ENCODE assay signal across 1 cellular context in the genomic region with DNA sequence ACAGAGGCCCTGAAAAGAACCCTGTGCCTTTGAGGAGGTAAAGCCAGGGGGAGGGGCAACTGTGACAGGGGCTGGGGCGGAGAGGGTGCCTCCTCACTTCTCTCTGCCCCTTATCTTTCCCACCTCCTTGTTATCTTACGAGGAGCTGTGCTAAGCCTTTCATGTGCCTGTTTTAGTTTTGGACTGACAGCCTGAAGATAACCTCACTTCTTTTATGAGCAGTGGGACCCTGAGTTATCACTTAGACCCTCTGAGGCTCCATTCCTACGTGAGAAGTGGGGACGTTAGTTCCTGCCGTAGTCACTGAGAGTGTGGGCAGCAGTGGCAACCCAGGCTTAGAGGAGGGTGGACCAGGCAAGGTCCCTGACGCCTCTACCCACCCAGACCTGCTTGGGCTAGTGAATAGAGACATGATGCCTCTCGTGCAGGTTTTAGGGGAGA.
TF ChIP-seq lines count a peak whose summit lies in the region.

No MANE protein-coding gene starts in this region.

TF ChIP-seq in K562, 482 proteins besides CTCF, POLR2A, EP300 and RAD21 (continued from another document and continues in another):
- TF ChIP-seq ZNF407 (IDR thresholded peaks at IDR 0.05; ENCODE audit: low read depth) = no peak
- no peak for TF ChIP-seq POLR2B (IDR thresholded peaks at IDR 0.05; ENCODE audit: low read depth, partially characterized antibody)
- no peak for TF ChIP-seq ZBTB49 (CRISPR knock-in tag; IDR thresholded peaks at IDR 0.05; ENCODE audit: borderline replicate concordance)
- peak; percentile 91 for TF ChIP-seq BHLHE40 (IDR thresholded peaks at IDR 0.05; ENCODE audit: low read length)
- peak; percentile 72; the same call in 1 of the 2 replicates for TF ChIP-seq TCF7L2 (IDR thresholded peaks at IDR 0.05; ENCODE audit: low read depth, low read length)
- TF ChIP-seq, protein P1, sequence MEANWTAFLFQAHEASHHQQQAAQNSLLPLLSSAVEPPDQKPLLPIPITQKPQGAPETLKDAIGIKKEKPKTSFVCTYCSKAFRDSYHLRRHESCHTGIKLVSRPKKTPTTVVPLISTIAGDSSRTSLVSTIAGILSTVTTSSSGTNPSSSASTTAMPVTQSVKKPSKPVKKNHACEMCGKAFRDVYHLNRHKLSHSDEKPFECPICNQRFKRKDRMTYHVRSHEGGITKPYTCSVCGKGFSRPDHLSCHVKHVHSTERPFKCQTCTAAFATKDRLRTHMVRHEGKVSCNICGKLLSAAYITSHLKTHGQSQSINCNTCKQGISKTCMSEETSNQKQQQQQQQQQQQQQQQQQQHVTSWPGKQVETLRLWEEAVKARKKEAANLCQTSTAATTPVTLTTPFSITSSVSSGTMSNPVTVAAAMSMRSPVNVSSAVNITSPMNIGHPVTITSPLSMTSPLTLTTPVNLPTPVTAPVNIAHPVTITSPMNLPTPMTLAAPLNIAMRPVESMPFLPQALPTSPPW (CRISPR knock-in tag; IDR thresholded peaks at IDR 0.05) = peak; percentile 76
- TF ChIP-seq RBM39 (optimal IDR thresholded peaks at IDR 0.05; ENCODE audit: low read depth, low read length) = no peak
- peak; percentile 73; the same call in 1 of the 2 replicates for TF ChIP-seq LCOR (CRISPR knock-in tag; IDR thresholded peaks at IDR 0.05)
- TF ChIP-seq ZNF41 (CRISPR knock-in tag; conservative IDR thresholded peaks at IDR 0.05) = no peak
- TF ChIP-seq, protein P2, sequence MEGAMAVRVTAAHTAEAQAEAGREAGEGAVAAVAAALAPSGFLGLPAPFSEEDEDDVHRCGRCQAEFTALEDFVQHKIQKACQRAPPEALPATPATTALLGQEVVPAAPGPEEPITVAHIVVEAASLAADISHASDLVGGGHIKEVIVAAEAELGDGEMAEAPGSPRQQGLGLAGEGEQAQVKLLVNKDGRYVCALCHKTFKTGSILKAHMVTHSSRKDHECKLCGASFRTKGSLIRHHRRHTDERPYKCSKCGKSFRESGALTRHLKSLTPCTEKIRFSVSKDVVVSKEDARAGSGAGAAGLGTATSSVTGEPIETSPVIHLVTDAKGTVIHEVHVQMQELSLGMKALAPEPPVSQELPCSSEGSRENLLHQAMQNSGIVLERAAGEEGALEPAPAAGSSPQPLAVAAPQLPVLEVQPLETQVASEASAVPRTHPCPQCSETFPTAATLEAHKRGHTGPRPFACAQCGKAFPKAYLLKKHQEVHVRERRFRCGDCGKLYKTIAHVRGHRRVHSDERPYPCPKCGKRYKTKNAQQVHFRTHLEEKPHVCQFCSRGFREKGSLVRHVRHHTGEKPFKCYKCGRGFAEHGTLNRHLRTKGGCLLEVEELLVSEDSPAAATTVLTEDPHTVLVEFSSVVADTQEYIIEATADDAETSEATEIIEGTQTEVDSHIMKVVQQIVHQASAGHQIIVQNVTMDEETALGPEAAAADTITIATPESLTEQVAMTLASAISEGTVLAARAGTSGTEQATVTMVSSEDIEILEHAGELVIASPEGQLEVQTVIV (CRISPR knock-in tag; IDR thresholded peaks at IDR 0.05; ENCODE audit: borderline replicate concordance) = no peak
- TF ChIP-seq TAF9B (IDR thresholded peaks at IDR 0.05; ENCODE audit: partially characterized antibody) = no peak
- no peak for TF ChIP-seq PURB (CRISPR knock-in tag; IDR thresholded peaks at IDR 0.05; ENCODE audit: low read depth)
- TF ChIP-seq SETDB1 (IDR thresholded peaks at IDR 0.05; ENCODE audit: low read length) = no peak
- no peak for TF ChIP-seq ZNF140 (CRISPR knock-in tag; IDR thresholded peaks at IDR 0.05)
- TF ChIP-seq COPS2 (conservative IDR thresholded peaks at IDR 0.05) = no peak
- TF ChIP-seq HDAC1 (IDR thresholded peaks at IDR 0.05) = peak in 1 of 2 experiments; percentile 77; a peak in 2 of 4 replicates
- no peak for TF ChIP-seq ZNF175 (CRISPR knock-in tag; IDR thresholded peaks at IDR 0.05; ENCODE audit: low read depth)
- peak; percentile 69; the same call in 1 of the 2 replicates for TF ChIP-seq ZBED1 (IDR thresholded peaks at IDR 0.05)
- no peak for TF ChIP-seq NFRKB (IDR thresholded peaks at IDR 0.05; ENCODE audit: low read depth)
- no peak for TF ChIP-seq ZNF764 (CRISPR knock-in tag; IDR thresholded peaks at IDR 0.05; ENCODE audit: low read depth)
- peak; percentile 29; the same call in 1 of the 2 replicates for TF ChIP-seq DIDO1 (tag; IDR thresholded peaks at IDR 0.05; ENCODE audit: low read depth)
- TF ChIP-seq PHB2 (IDR thresholded peaks at IDR 0.05; ENCODE audit: low read depth) = peak; percentile 79
- peak; percentile 98 for TF ChIP-seq CBFA2T3 (IDR thresholded peaks at IDR 0.05)
- no peak for TF ChIP-seq NFE2L1 (tag; IDR thresholded peaks at IDR 0.05; ENCODE audit: borderline replicate concordance, low read depth)
- TF ChIP-seq DACH1 (IDR thresholded peaks at IDR 0.05; ENCODE audit: partially characterized antibody) = no peak
- peak in 1 of 2 experiments; percentile 73; a peak in 1 of 4 replicates for TF ChIP-seq TBL1XR1 (IDR thresholded peaks at IDR 0.05; ENCODE audit: low read length in 2 of 2)
- TF ChIP-seq, protein P3, sequence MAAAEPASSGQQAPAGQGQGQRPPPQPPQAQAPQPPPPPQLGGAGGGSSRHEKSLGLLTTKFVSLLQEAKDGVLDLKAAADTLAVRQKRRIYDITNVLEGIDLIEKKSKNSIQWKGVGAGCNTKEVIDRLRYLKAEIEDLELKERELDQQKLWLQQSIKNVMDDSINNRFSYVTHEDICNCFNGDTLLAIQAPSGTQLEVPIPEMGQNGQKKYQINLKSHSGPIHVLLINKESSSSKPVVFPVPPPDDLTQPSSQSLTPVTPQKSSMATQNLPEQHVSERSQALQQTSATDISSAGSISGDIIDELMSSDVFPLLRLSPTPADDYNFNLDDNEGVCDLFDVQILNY (CRISPR knock-in tag; IDR thresholded peaks at IDR 0.05) = no peak
- peak; percentile 78 for TF ChIP-seq CXXC5 (CRISPR knock-in tag; IDR thresholded peaks at IDR 0.05)
- peak; percentile 95 for TF ChIP-seq MTA2 (IDR thresholded peaks at IDR 0.05; ENCODE audit: low read depth)
- peak; percentile 98 for TF ChIP-seq DPF2 (IDR thresholded peaks at IDR 0.05)
- TF ChIP-seq SRF (CRISPR knock-in tag; IDR thresholded peaks at IDR 0.05) = no peak
- no peak for TF ChIP-seq TAF1 (IDR thresholded peaks at IDR 0.05; ENCODE audit: control insufficient read depth, extremely low read depth, insufficient read depth, low read length, severe bottlenecking)
- TF ChIP-seq ZNF3 (CRISPR knock-in tag; IDR thresholded peaks at IDR 0.05) = no peak
- TF ChIP-seq FOXK2 (conservative IDR thresholded peaks at IDR 0.05 in 1 of 2, IDR thresholded peaks at IDR 0.05 in 1 of 2; ENCODE audit: low read depth in 2 of 2) = 0 out of 4 replicates have a peak, but pooled peaks of 1 of the 2 experiments have one; percentile 10
- TF ChIP-seq, protein P4, sequence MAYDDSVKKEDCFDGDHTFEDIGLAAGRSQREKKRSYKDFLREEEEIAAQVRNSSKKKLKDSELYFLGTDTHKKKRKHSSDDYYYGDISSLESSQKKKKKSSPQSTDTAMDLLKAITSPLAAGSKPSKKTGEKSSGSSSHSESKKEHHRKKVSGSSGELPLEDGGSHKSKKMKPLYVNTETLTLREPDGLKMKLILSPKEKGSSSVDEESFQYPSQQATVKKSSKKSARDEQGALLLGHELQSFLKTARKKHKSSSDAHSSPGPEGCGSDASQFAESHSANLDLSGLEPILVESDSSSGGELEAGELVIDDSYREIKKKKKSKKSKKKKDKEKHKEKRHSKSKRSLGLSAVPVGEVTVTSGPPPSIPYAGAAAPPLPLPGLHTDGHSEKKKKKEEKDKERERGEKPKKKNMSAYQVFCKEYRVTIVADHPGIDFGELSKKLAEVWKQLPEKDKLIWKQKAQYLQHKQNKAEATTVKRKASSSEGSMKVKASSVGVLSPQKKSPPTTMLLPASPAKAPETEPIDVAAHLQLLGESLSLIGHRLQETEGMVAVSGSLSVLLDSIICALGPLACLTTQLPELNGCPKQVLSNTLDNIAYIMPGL (CRISPR knock-in tag; IDR thresholded peaks at IDR 0.05) = no peak
- no peak for TF ChIP-seq WHSC1 (IDR thresholded peaks at IDR 0.05; ENCODE audit: low read length)
- no peak for TF ChIP-seq ZNF436 (CRISPR knock-in tag; IDR thresholded peaks at IDR 0.05)
- TF ChIP-seq ETV6 (IDR thresholded peaks at IDR 0.05; ENCODE audit: borderline replicate concordance in 1 of 2, low read depth in 2 of 2, low read length in 1 of 2) = no peak
- no peak for TF ChIP-seq ETV6 (CRISPR knock-in tag; IDR thresholded peaks at IDR 0.05; ENCODE audit: borderline replicate concordance)
- TF ChIP-seq, protein P5, sequence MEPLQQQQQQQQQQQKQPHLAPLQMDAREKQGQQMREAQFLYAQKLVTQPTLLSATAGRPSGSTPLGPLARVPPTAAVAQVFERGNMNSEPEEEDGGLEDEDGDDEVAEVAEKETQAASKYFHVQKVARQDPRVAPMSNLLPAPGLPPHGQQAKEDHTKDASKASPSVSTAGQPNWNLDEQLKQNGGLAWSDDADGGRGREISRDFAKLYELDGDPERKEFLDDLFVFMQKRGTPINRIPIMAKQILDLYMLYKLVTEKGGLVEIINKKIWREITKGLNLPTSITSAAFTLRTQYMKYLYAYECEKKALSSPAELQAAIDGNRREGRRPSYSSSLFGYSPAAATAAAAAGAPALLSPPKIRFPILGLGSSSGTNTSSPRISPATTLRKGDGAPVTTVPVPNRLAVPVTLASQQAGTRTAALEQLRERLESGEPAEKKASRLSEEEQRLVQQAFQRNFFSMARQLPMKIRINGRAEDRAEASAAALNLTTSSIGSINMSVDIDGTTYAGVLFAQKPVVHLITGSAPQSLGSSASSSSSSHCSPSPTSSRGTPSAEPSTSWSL (CRISPR knock-in tag; IDR thresholded peaks at IDR 0.05; ENCODE audit: borderline replicate concordance) = no peak
- TF ChIP-seq, protein P6, sequence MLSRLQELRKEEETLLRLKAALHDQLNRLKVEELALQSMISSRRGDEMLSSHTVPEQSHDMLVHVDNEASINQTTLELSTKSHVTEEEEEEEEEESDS (CRISPR knock-in tag; IDR thresholded peaks at IDR 0.05) = no peak
- TF ChIP-seq NCOA6 (IDR thresholded peaks at IDR 0.05) = no peak
- no peak for TF ChIP-seq SIN3A (IDR thresholded peaks at IDR 0.05; ENCODE audit: borderline replicate concordance in 2 of 2, control insufficient read depth in 1 of 2, low read depth in 2 of 2, low read length in 2 of 2)
